ENCODE assay signal across 1 cellular context in the genomic region with DNA sequence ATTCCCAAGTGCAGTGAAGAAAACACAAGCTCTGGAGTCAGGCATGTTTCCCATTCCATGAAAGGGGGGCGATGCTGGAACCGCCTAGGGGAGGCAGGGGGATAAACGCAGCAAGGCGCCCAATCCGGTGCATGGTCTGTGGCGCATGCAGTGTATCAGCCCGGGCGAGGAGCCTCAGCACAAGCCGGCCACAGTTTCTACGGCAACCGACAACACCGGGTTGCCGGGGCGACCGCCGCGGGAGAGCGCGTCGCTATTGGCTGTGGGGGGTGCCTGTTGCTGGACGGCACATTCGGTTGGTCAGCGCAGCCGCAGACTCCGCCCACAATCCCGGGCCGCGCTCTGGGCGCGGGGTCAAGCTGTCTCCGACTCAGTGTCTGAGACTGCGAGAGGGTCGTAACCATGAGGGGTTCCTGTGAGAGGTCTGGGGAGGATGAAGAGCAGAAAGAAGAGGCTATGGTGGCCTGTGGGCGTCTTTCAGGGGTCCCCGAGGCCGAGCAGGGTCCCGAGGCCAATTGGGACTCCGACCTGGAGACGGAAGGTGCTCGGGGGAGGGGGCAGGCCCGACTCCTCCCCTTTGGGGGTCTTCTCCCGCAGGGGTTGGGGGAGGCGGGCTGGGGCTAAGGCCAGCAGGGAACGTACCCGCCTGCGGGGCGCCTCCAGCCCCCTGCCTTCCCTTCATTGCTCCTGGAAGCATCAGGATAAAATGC.
TF ChIP-seq lines count a peak whose summit lies in the region.

A gene with protein sequence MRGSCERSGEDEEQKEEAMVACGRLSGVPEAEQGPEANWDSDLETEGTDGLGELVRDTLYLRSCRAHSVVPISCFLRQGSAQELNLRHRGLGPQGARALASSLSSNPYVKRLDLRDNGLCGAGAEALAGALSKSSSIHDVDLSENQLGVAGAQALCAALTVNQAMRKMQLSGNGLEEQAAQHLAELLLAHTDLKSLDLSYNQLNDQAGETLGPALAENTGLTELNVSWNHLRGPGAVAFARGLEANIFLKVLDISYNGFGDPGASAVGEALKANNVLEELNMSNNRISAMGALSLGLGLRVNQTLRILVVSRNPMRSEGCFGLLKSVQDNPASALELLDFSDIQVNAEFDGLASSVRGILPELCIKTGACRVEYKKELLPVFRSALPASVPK (plus strand): TSS at position 362 of the 710 bp plus-strand sequence. CDS start 41 bp downstream, at position 403.

TF ChIP-seq in A549, 52 proteins besides CTCF, POLR2A, EP300 and RAD21 (continued from another document):
- TF ChIP-seq, protein P1, sequence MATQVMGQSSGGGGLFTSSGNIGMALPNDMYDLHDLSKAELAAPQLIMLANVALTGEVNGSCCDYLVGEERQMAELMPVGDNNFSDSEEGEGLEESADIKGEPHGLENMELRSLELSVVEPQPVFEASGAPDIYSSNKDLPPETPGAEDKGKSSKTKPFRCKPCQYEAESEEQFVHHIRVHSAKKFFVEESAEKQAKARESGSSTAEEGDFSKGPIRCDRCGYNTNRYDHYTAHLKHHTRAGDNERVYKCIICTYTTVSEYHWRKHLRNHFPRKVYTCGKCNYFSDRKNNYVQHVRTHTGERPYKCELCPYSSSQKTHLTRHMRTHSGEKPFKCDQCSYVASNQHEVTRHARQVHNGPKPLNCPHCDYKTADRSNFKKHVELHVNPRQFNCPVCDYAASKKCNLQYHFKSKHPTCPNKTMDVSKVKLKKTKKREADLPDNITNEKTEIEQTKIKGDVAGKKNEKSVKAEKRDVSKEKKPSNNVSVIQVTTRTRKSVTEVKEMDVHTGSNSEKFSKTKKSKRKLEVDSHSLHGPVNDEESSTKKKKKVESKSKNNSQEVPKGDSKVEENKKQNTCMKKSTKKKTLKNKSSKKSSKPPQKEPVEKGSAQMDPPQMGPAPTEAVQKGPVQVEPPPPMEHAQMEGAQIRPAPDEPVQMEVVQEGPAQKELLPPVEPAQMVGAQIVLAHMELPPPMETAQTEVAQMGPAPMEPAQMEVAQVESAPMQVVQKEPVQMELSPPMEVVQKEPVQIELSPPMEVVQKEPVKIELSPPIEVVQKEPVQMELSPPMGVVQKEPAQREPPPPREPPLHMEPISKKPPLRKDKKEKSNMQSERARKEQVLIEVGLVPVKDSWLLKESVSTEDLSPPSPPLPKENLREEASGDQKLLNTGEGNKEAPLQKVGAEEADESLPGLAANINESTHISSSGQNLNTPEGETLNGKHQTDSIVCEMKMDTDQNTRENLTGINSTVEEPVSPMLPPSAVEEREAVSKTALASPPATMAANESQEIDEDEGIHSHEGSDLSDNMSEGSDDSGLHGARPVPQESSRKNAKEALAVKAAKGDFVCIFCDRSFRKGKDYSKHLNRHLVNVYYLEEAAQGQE (IDR thresholded peaks at IDR 0.05) = no peak
- no peak for TF ChIP-seq FOXS1 (CRISPR knock-in tag; IDR thresholded peaks at IDR 0.05)
- no peak for TF ChIP-seq KDM1A (IDR thresholded peaks at IDR 0.05; ENCODE audit: low read depth)
- TF ChIP-seq, protein P2, sequence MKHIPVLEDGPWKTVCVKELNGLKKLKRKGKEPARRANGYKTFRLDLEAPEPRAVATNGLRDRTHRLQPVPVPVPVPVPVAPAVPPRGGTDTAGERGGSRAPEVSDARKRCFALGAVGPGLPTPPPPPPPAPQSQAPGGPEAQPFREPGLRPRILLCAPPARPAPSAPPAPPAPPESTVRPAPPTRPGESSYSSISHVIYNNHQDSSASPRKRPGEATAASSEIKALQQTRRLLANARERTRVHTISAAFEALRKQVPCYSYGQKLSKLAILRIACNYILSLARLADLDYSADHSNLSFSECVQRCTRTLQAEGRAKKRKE (CRISPR knock-in tag; IDR thresholded peaks at IDR 0.05; ENCODE audit: low read depth) = no peak
- no peak for TF ChIP-seq TFCP2L1 (CRISPR knock-in tag; IDR thresholded peaks at IDR 0.05)
